8 cellular contexts compared by ENCODE assay signal in the genomic region with DNA sequence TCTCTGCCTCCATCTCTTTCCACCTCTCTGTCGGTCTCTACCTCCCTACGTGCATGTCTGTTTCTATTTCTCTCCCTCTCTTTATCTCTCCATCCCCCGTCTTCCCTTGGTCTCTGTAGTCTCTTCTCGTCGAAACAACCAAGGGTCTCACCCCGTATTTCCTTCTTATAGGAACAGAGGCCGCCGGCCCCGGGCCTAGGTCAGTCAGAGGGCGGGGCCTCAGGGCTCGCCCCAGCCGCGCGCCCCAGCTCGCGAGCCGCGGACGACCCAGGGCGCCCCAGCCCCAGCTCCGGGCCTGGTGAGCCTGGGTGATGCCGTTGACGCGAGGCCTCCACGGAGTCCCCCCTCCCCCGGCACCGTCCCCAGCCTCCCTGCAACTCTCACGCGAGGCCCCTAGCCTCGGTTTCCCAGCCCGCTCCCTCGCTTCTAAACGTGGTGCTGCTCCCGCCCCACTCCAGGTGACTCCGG.
DNase-seq lines count a peak whose midpoint lies in the region; ATAC-seq lines count a peak whose summit lies in the region.

No MANE protein-coding gene starts in this region.

- peak overlapping the region; percentile 87 for H3K4me3 Mint-ChIP-seq in activated naive CD4-positive, alpha-beta T cell treated with anti-CD3 and anti-CD28 coated beads, Interleukin-2, amount 50 U/mL, for 24 hours

- DNase-seq in iPS DF 6.9 (ENCODE audit: low read depth, low spot score) (no peak), NCI-H1436 treated with DMSO at 0.1 percent for 48 hours (lab: John Stamatoyannopoulos, UW) (no peak), NCI-H1694 treated with DMSO at 0.1 percent for 48 hours (lab: John Stamatoyannopoulos, UW) (no peak)

- no CpG with 5 or more reads among the region's 35 CpGs for WGBS in iPS DF 6.9 (ENCODE audit: insufficient coverage, insufficient read length)

- H3K36me3 ChIP-seq in BLaER1 (peaks cover 22% of the 10 kb centered on the region), iPS DF 6.9 (ENCODE audit: control insufficient read depth, insufficient read depth, low read length) (no peaks in the 10 kb centered on the region)

- H3K4me1 Mint-ChIP-seq in activated naive CD4-positive, alpha-beta T cell treated with anti-CD3 and anti-CD28 coated beads, Interleukin-2, amount 50 U/mL, for 24 hours = peaks cover 23% of the 10 kb centered on the region

- no peaks in the 10 kb centered on the region for H3K27me3 Mint-ChIP-seq in activated naive CD4-positive, alpha-beta T cell treated with anti-CD3 and anti-CD28 coated beads, Interleukin-2, amount 50 U/mL, for 24 hours

- ATAC-seq in GM19043 (IDR thresholded peaks at IDR 0.05; ENCODE audit: low read depth, unreplicated experiment) (peak; percentile 25), HG03280 (IDR thresholded peaks at IDR 0.05; ENCODE audit: unreplicated experiment) (peak; percentile 45)

- H3K4me2 ChIP-seq in BLaER1 = peak overlapping the region; percentile 71

- H3K27me3 ChIP-seq in BLaER1 (peaks cover 11% of the 10 kb centered on the region), iPS DF 6.9 (ENCODE audit: control insufficient read depth, insufficient read depth, low read length) (no peaks in the 10 kb centered on the region)

- peak overlapping the region; percentile 79 for H3K27ac Mint-ChIP-seq in activated naive CD4-positive, alpha-beta T cell treated with anti-CD3 and anti-CD28 coated beads, Interleukin-2, amount 50 U/mL, for 24 hours

- 0 out of 2 replicates have a peak, but pooled peaks cover 6% of the 10 kb centered on the region for H3K9me3 ChIP-seq in BLaER1
- no peaks in the 10 kb centered on the region for H3K9me3 ChIP-seq in iPS DF 6.9 (ENCODE audit: control insufficient read depth, insufficient read depth, low read length)

- peaks cover 12% of the 10 kb centered on the region; the same call in 1 of the 2 replicates for H3K4me1 ChIP-seq in BLaER1
- no peaks in the 10 kb centered on the region; the same call in 1 of the 2 replicates for H3K4me1 ChIP-seq in iPS DF 6.9 (ENCODE audit: control insufficient read depth, insufficient read depth, low read length)

- H3K4me3 ChIP-seq in BLaER1 (peak overlapping the region; percentile 69), iPS DF 6.9 (ENCODE audit: low read length) (peak overlapping the region; percentile 66; the same call in 1 of the 2 replicates), skin epidermis (peak overlapping the region; percentile 46 to 64 (median 51))

- no peaks in the 10 kb centered on the region for H3K9me3 Mint-ChIP-seq in activated naive CD4-positive, alpha-beta T cell treated with anti-CD3 and anti-CD28 coated beads, Interleukin-2, amount 50 U/mL, for 24 hours

- H3K36me3 Mint-ChIP-seq in activated naive CD4-positive, alpha-beta T cell treated with anti-CD3 and anti-CD28 coated beads, Interleukin-2, amount 50 U/mL, for 24 hours = no peaks in the 10 kb centered on the region

- H4K20me1 ChIP-seq in BLaER1 = peaks cover 25% of the 10 kb centered on the region

- peak overlapping the region; percentile 64 for H3K9ac ChIP-seq in BLaER1

- H3K27ac ChIP-seq in BLaER1 (no peak overlapping the region), iPS DF 6.9 (ENCODE audit: low read length) (no peak overlapping the region), skin epidermis (peak overlapping the region in 17 of 21 experiments; percentile 18 to 86 (median 71))

Comparison
In these comparisons a context has a peak if more than half of its experiments do, and no peak if none do; other contexts are left out.
1. H3K27ac ChIP-seq: peak in skin epidermis (17 of 21); none in BLaER1 (single experiment) and iPS DF 6.9 (single experiment).
2. Peak in every context shown above with its lines, with median percentiles within 50 percentile points of each other: H3K4me3 ChIP-seq.